Comparison of ENCODE assay signal across 1 cellular context in genomic region chr10:17793823-17794759, GRCh38.
TF ChIP-seq lines count a peak whose summit lies in the region.

No MANE protein-coding gene starts in this region.

TF ChIP-seq in K562, 482 proteins besides CTCF, POLR2A, EP300 and RAD21:
- TF ChIP-seq CEBPB (tag; IDR thresholded peaks at IDR 0.05) (peak; percentile 25; the same call in 1 of the 2 replicates), SAP30 (IDR thresholded peaks at IDR 0.05; ENCODE audit: borderline replicate concordance, insufficient read depth, low read depth, low read length, poor library complexity, severe bottlenecking) (no peak), BHLHE40 (IDR thresholded peaks at IDR 0.05; ENCODE audit: low read length) (peak; percentile 50; the same call in 1 of the 2 replicates), TCF7L2 (IDR thresholded peaks at IDR 0.05; ENCODE audit: low read depth, low read length) (no peak), SOX6 (IDR thresholded peaks at IDR 0.05) (peak; percentile 29; the same call in 1 of the 2 replicates), DMBX1 (CRISPR knock-in tag; IDR thresholded peaks at IDR 0.05; ENCODE audit: borderline replicate concordance) (no peak), ARHGAP35 (IDR thresholded peaks at IDR 0.05; ENCODE audit: partially characterized antibody) (no peak), XRCC5 (IDR thresholded peaks at IDR 0.05; ENCODE audit: low read depth, low read length) (no peak), ZKSCAN1 (IDR thresholded peaks at IDR 0.05; ENCODE audit: low read depth, low read length) (no peak), LEF1 (IDR thresholded peaks at IDR 0.05) (peak; percentile 62; the same call in 1 of the 2 replicates), SNIP1 (IDR thresholded peaks at IDR 0.05; ENCODE audit: low read depth) (no peak), BRF2 (IDR thresholded peaks at IDR 0.05; ENCODE audit: borderline replicate concordance, insufficient read depth, insufficient read length) (no peak), FOXA3 (CRISPR knock-in tag; conservative IDR thresholded peaks at IDR 0.05 in 1 of 2, IDR thresholded peaks at IDR 0.05 in 1 of 2) (peak in 1 of 2 experiments; percentile 61; a peak in 2 of 4 replicates), ZNF639 (CRISPR knock-in tag; conservative IDR thresholded peaks at IDR 0.05 in 1 of 2, IDR thresholded peaks at IDR 0.05 in 1 of 2) (0 out of 4 replicates have a peak, but pooled peaks of 1 of the 2 experiments have one; percentile 35), USF2 (CRISPR knock-in tag; IDR thresholded peaks at IDR 0.05) (peak; percentile 64), ATF1 (CRISPR knock-in tag; IDR thresholded peaks at IDR 0.05) (no peak), ATF1 (tag; IDR thresholded peaks at IDR 0.05) (peak; percentile 25; the same call in 1 of the 2 replicates), ZNF274 (IDR thresholded peaks at IDR 0.05; ENCODE audit: borderline replicate concordance, low read depth, low read length) (no peak), ATF7 (IDR thresholded peaks at IDR 0.05) (0 out of 2 replicates have a peak, but pooled peaks have one; percentile 18), CREM (IDR thresholded peaks at IDR 0.05; ENCODE audit: low read depth) (peak; percentile 31; the same call in 1 of the 2 replicates), HMBOX1 (IDR thresholded peaks at IDR 0.05) (no peak), ZNF316 (IDR thresholded peaks at IDR 0.05) (no peak), RFX1 (IDR thresholded peaks at IDR 0.05) (peak; percentile 44), CEBPG (CRISPR knock-in tag; IDR thresholded peaks at IDR 0.05) (no peak), CEBPG (tag; conservative IDR thresholded peaks at IDR 0.05 in 1 of 2, IDR thresholded peaks at IDR 0.05 in 1 of 2) (peak in 1 of 2 experiments; percentile 41; a peak in 2 of 4 replicates), FOXJ2 (tag; IDR thresholded peaks at IDR 0.05) (peak; percentile 94)
- TF ChIP-seq, protein P1, sequence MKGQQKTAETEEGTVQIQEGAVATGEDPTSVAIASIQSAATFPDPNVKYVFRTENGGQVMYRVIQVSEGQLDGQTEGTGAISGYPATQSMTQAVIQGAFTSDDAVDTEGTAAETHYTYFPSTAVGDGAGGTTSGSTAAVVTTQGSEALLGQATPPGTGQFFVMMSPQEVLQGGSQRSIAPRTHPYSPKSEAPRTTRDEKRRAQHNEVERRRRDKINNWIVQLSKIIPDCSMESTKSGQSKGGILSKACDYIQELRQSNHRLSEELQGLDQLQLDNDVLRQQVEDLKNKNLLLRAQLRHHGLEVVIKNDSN (CRISPR knock-in tag; IDR thresholded peaks at IDR 0.05) = peak; percentile 53; the same call in 1 of the 2 replicates
